In genomic region chr4:178781779-178782178, GRCh38 we compare ENCODE assay signal across 5 cellular contexts.
"Had no signal": no experiment of that assay in that cellular context is flagged by ENCODE, and none has a peak within 500 bp of the region (broad histone marks: within the 10 kb centered on the region; RNA-seq: fewer than 3 reads in every experiment).

No MANE protein-coding gene starts in this region.

- H3K27me3 Mint-ChIP-seq: IgD-negative memory B cell had no signal

- H3K4me3 Mint-ChIP-seq: IgD-negative memory B cell had no signal

- H3K27ac ChIP-seq: HL-60 had no signal

- ATAC-seq: HepG2, K562 had no signal

- DNase-seq: IMR-90 had no signal

- H3K4me3 ChIP-seq: K562 had no signal

- H3K27ac Mint-ChIP-seq: IgD-negative memory B cell had no signal

- H3K4me1 Mint-ChIP-seq: IgD-negative memory B cell had no signal

- H3K36me3 Mint-ChIP-seq: IgD-negative memory B cell had no signal
